In genomic region chr19:1105217-1105872, GRCh38 we compare ENCODE assay signal across 8 cellular contexts. TPM values are rescaled to one million over a fixed set of nuclear protein-coding genes. Genes with fewer than 3 reads are reported as not detected.
A peak's percentile ranks its signal among the peaks of the same experiment; 100 is the strongest.
DNase-seq lines count a peak whose midpoint lies in the region; ATAC-seq and TF ChIP-seq lines count a peak whose summit lies in the region.

No MANE protein-coding gene starts in this region.

- H3K27me3 ChIP-seq in IMR-90 (ENCODE audit: control insufficient read depth, insufficient read depth, low read length) (no peaks in the 10 kb centered on the region), breast epithelium (no peaks in the 10 kb centered on the region), foreskin keratinocyte (no peaks in the 10 kb centered on the region)

- ATAC-seq in IMR-90 (ENCODE audit: low read depth) (no peak), HG03175 (IDR thresholded peaks at IDR 0.05; ENCODE audit: unreplicated experiment) (no peak), foreskin keratinocyte (no peak)

- H3K9me1 ChIP-seq in IMR-90 (ENCODE audit: insufficient read depth, low read length) = 0 out of 2 replicates have a peak, but pooled peaks cover 2% of the 10 kb centered on the region

- peak overlapping the region; percentile 93 for H2BK5ac ChIP-seq in IMR-90 (ENCODE audit: low read depth, low read length, poor library complexity, severe bottlenecking)

- H3K4me2 ChIP-seq in IMR-90 (ENCODE audit: low read depth, low read length) = peak overlapping the region; percentile 89

- H3K4me1 ChIP-seq in IMR-90 (ENCODE audit: control insufficient read depth, insufficient read depth, low read length) (peaks cover 10% of the 10 kb centered on the region), breast epithelium (peaks cover 12 to 30% of the 10 kb centered on the region in 2 donors), mesodermal cell (ENCODE audit: control insufficient read depth, insufficient read depth, low read length, poor library complexity, severe bottlenecking) (peaks cover 25% of the 10 kb centered on the region), foreskin keratinocyte (peaks cover 15% of the 10 kb centered on the region)

- WGBS in IMR-90 (ENCODE audit: extremely low coverage in 2 of 2, insufficient read length in 1 of 2), 2 experiments = 25% methylated on average over 31 of the region's 49 CpGs; no CpG with 5 or more reads in 1 of the 2 experiments
- WGBS in mesodermal cell (ENCODE audit: insufficient coverage in 2 of 2), 2 experiments = 57 to 64% methylated on average over 44 to 48 of the region's 49 CpGs

- H3K36me3 ChIP-seq in IMR-90 (ENCODE audit: control insufficient read depth, insufficient read depth, low read length) = peaks cover 46% of the 10 kb centered on the region
- H3K36me3 ChIP-seq in breast epithelium = peaks cover 12% of the 10 kb centered on the region
- peaks cover 25% of the 10 kb centered on the region for H3K36me3 ChIP-seq in mesodermal cell (ENCODE audit: control insufficient read depth, insufficient read depth, low read length)

- H3K27ac ChIP-seq in 22Rv1 = peak overlapping the region; percentile 98
- H3K27ac ChIP-seq in IMR-90 (ENCODE audit: insufficient read depth, low read length) = peak overlapping the region; percentile 84
- H3K27ac ChIP-seq in breast epithelium = peak overlapping the region; percentile 97
- H3K27ac ChIP-seq in mesodermal cell (ENCODE audit: low read depth, low read length, severe bottlenecking) = peak overlapping the region; percentile 95
- no peak overlapping the region for H3K27ac ChIP-seq in foreskin keratinocyte

- peak overlapping the region; percentile 62; the same call in 1 of the 2 replicates for H3K56ac ChIP-seq in IMR-90 (ENCODE audit: extremely low read depth, insufficient read depth, low read length)

- H3K4ac ChIP-seq in IMR-90 (ENCODE audit: low read depth, low read length) = peak overlapping the region; percentile 94

- no peak for TF ChIP-seq RAD21 in IMR-90 (IDR thresholded peaks at IDR 0.05; ENCODE audit: low read length)

- TF ChIP-seq CTCF in 22Rv1 (IDR thresholded peaks at IDR 0.05) = no peak
- no peak for TF ChIP-seq CTCF in IMR-90 (conservative IDR thresholded peaks at IDR 0.05; ENCODE audit: low read depth, low read length)
- no peak for TF ChIP-seq CTCF in breast epithelium (IDR thresholded peaks at IDR 0.05)
- no peak for TF ChIP-seq CTCF in foreskin keratinocyte (conservative IDR thresholded peaks at IDR 0.05)

- peaks cover 0 to 25% of the 10 kb centered on the region in 2 experiments; a peak in 2 of 4 replicates for H3K79me1 ChIP-seq in IMR-90 (ENCODE audit: low read depth in 1 of 2, low read length in 2 of 2)

- in situ Hi-C loops in IMR-90 (cut with MboI; ENCODE audit: low sequenced_read_pairs) = loop anchor here (5.0 kb wide), 1 partner anchor 97 kb away; no protein-coding TSS in a partner anchor
- in situ Hi-C loops in KBM-7 (cut with MboI; ENCODE audit: low pct_unique_long_range_greater_than_20kb, low sequenced_read_pairs) = no loop called here

- H3K14ac ChIP-seq in IMR-90 (replicated peaks; ENCODE audit: low read depth, low read length) = peak overlapping the region; percentile 95

- intact Hi-C loops in IMR-90 (cut with micrococcal nuclease) (no loop called here), breast epithelium (cut with DNase I; ENCODE audit: low total_unique reads) (no loop called here)

- peak overlapping the region in 1 of 2 experiments; percentile 32; a peak in 1 of 4 replicates for H4K8ac ChIP-seq in IMR-90 (ENCODE audit: low read depth in 2 of 2, low read length in 2 of 2)

- no TSS peak for BruUV-seq in IMR-90 (replicated peaks; lab: Mats Ljungman, UMichigan)

- peak overlapping the region; percentile 95 for H3K23ac ChIP-seq in IMR-90 (ENCODE audit: low read depth, low read length)

- H3K4me3 ChIP-seq in IMR-90 (ENCODE audit: insufficient read depth, low read depth, low read length) = peak overlapping the region; percentile 85
- H3K4me3 ChIP-seq in breast epithelium = peak overlapping the region; percentile 86 to 92 (median 88)
- peak overlapping the region; percentile 74 for H3K4me3 ChIP-seq in mesodermal cell (ENCODE audit: extremely low read depth, insufficient read depth, low read length, poor library complexity, severe bottlenecking)

- H3K9ac ChIP-seq in IMR-90 (ENCODE audit: low read depth, low read length) = peak overlapping the region; percentile 96

- peaks cover 51% of the 10 kb centered on the region for H4K20me1 ChIP-seq in IMR-90 (ENCODE audit: insufficient read depth, low read length)

- peak overlapping the region; percentile 97 for H2AK9ac ChIP-seq in IMR-90 (replicated peaks; ENCODE audit: low read depth, low read length, poor library complexity)

- H4K91ac ChIP-seq in IMR-90 (ENCODE audit: insufficient read depth, low read depth, low read length) = peak overlapping the region; percentile 32

- POLR2A ChIA-PET in IMR-90 (lab: Charles Lee; ENCODE audit: unreplicated experiment) = interaction anchor here (0.6 kb wide), 1 partner anchor 95 kb away, joined by 3 read pairs; no protein-coding TSS in a partner anchor

- CTCF ChIA-PET in IMR-90 (lab: Yijun Ruan, JAX) = interaction anchor here (1.5 kb wide), 1 partner anchor 8 kb away, joined by 6 read pairs; no protein-coding TSS in a partner anchor

- H2BK15ac ChIP-seq in IMR-90 (ENCODE audit: low read depth, low read length) = no peak overlapping the region

- peak; percentile 35 for DNase-seq in IMR-90
- DNase-seq in breast epithelium (ENCODE audit: low spot score in 2 of 2) = no peak
- DNase-seq in foreskin keratinocyte = no peak
- no peak for DNase-seq in KBM-7
- DNase-seq in NCI-H2107 treated with DMSO at 0.1 percent for 48 hours (lab: John Stamatoyannopoulos, UW; ENCODE audit: unreplicated experiment) = no peak

- H2AFZ ChIP-seq in IMR-90 (replicated peaks; ENCODE audit: low read length, poor library complexity) = peak overlapping the region; percentile 70

- peak overlapping the region; percentile 46; the same call in 1 of the 2 replicates for H2BK120ac ChIP-seq in IMR-90 (ENCODE audit: low read depth, low read length)

- H2AK5ac ChIP-seq in IMR-90 (ENCODE audit: low read depth, low read length) = peak overlapping the region; percentile 91

- TF ChIP-seq POLR2A in IMR-90 (IDR thresholded peaks at IDR 0.05; ENCODE audit: low read depth, low read length) (no peak), breast epithelium (IDR thresholded peaks at IDR 0.05) (no peak)

- no peak overlapping the region; the same call in 1 of the 2 replicates for H3K18ac ChIP-seq in IMR-90 (ENCODE audit: low read depth, low read length)

- dilution Hi-C loops in IMR-90 (cut with HindIII; ENCODE audit: low sequenced_read_pairs, unreplicated experiment) = no loop called here

- H3K9me3 ChIP-seq in IMR-90 (ENCODE audit: control insufficient read depth, insufficient read depth, low read length) = no peaks in the 10 kb centered on the region
- H3K9me3 ChIP-seq in breast epithelium = no peaks in the 10 kb centered on the region
- H3K9me3 ChIP-seq in mesodermal cell (ENCODE audit: control insufficient read depth, low read length) = peaks cover 2% of the 10 kb centered on the region

- no peak overlapping the region for H2BK20ac ChIP-seq in IMR-90 (ENCODE audit: low read depth, low read length)

- peak overlapping the region; percentile 40 for H4K5ac ChIP-seq in IMR-90 (ENCODE audit: low read depth, low read length)

TF ChIP-seq in IMR-90, 13 proteins besides CTCF, POLR2A, EP300 and RAD21:
- TF ChIP-seq FOS (IDR thresholded peaks at IDR 0.05; ENCODE audit: low read depth, low read length) = no peak
- TF ChIP-seq ELK1 (IDR thresholded peaks at IDR 0.05; ENCODE audit: borderline replicate concordance, low read depth, low read length) = no peak
- TF ChIP-seq CHD1 (IDR thresholded peaks at IDR 0.05; ENCODE audit: low read depth, low read length) = no peak
- TF ChIP-seq CEBPB (IDR thresholded peaks at IDR 0.05; ENCODE audit: low read depth, low read length) = no peak
- TF ChIP-seq MAFK (IDR thresholded peaks at IDR 0.05; ENCODE audit: low read depth, low read length) = no peak

RNA-seq across cellular contexts. Expression of gene GPX4, which starts 1.6 kb away (rescaled TPM):
- total RNA-seq in IMR-90 (2012; rRNA removed) (357 and 415 TPM in 2 replicates), breast epithelium (1,000 to 10,000 TPM in 1 of 3 donors, 100 to 1,000 TPM in 2; 357 to 1,796 (median 492) TPM), foreskin keratinocyte (237 and 247 TPM in 2 replicates)
- polyA plus RNA-seq in IMR-90 (2012; rRNA removed) (1,083 and 1,136 TPM in 2 replicates), foreskin keratinocyte (377 and 403 TPM in 2 replicates)
- polyA plus RNA-seq in IMR-90 (2012; cell fraction: cytosol; rRNA removed) = 2,056 and 2,058 TPM in 2 replicates
- 1,128 and 1,215 TPM in 2 replicates for polyA plus RNA-seq in IMR-90 (2012; cell fraction: nucleus; rRNA removed; ENCODE audit: low replicate concordance)
- 579 TPM for polyA plus RNA-seq in mesodermal cell (2013, experiment 1 of 2)
- polyA plus RNA-seq in mesodermal cell (2013, experiment 2 of 2) = 487 TPM

RNA-seq across cellular contexts. Expression of gene POLR2E, which starts 10.2 kb away (rescaled TPM):
- total RNA-seq in IMR-90 (2012; rRNA removed) (195 and 294 TPM in 2 replicates), breast epithelium (100 to 1,000 TPM in 1 of 3 donors, 10 to 100 TPM in 2; 65.9 to 175 (median 89.1) TPM), foreskin keratinocyte (148 and 163 TPM in 2 replicates)
- polyA plus RNA-seq in IMR-90 (2012; rRNA removed) (391 and 449 TPM in 2 replicates), foreskin keratinocyte (313 and 314 TPM in 2 replicates)
- polyA plus RNA-seq in IMR-90 (2012; cell fraction: cytosol; rRNA removed) = 408 and 821 TPM in 2 replicates
- polyA plus RNA-seq in IMR-90 (2012; cell fraction: nucleus; rRNA removed; ENCODE audit: low replicate concordance) = 242 and 436 TPM in 2 replicates
- polyA plus RNA-seq in mesodermal cell (2013, experiment 1 of 2) = 223 TPM
- 199 TPM for polyA plus RNA-seq in mesodermal cell (2013, experiment 2 of 2)

RNA-seq across cellular contexts. Expression of gene ARHGAP45, which starts 38.4 kb away (rescaled TPM):
- total RNA-seq in IMR-90 (2012; rRNA removed) = 0.83 and 1.3 TPM in 2 replicates
- 1.4 and 1.7 TPM in 2 replicates for polyA plus RNA-seq in IMR-90 (2012; rRNA removed)
- polyA plus RNA-seq in IMR-90 (2012; cell fraction: cytosol; rRNA removed) = 2.0 and 2.2 TPM in 2 replicates
- polyA plus RNA-seq in IMR-90 (2012; cell fraction: nucleus; rRNA removed; ENCODE audit: low replicate concordance) = 3.0 and 10.5 TPM in 2 replicates
- 10 to 100 TPM; 18.7 to 43.2 (median 23.9) TPM for total RNA-seq in breast epithelium
- polyA plus RNA-seq in mesodermal cell (2013, experiment 1 of 2) = 5.1 TPM
- polyA plus RNA-seq in mesodermal cell (2013, experiment 2 of 2) = 3.8 TPM
- total RNA-seq in foreskin keratinocyte = 4.5 and 5.5 TPM in 2 replicates
- polyA plus RNA-seq in foreskin keratinocyte = 4.0 and 4.6 TPM in 2 replicates
